ENCODE assay signal across 9 cellular contexts in genomic region chr12:116662612-116663144, GRCh38.
DNase-seq lines count a peak whose midpoint lies in the region; ATAC-seq and TF ChIP-seq lines count a peak whose summit lies in the region.
"Had no signal": no experiment of that assay in that cellular context is flagged by ENCODE, and none has a peak within 500 bp of the region (broad histone marks: within the 10 kb centered on the region; RNA-seq: fewer than 3 reads in every experiment).

No MANE protein-coding gene starts in this region.

- H3K4me3 ChIP-seq in astrocyte of the spinal cord (ENCODE audit: low read depth, low read length): no peak overlapping the region
- H3K4me3 ChIP-seq: thoracic aorta had no signal

- in situ Hi-C loops in astrocyte of the spinal cord (cut with HindIII; ENCODE audit: low sequenced_read_pairs): no loop called here

- CTCF ChIA-PET in CD4-positive, alpha-beta T cell (lab: Charles Lee): no interaction called here

- no peak overlapping the region for H3K4me3 Mint-ChIP-seq in CD4-positive, alpha-beta T cell

- peaks cover 14% of the 10 kb centered on the region for H3K27me3 Mint-ChIP-seq in CD4-positive, alpha-beta T cell

- peak; percentile 11 for DNase-seq in CD1c-positive myeloid dendritic cell (ENCODE audit: extremely low spot score)
- peak; percentile 3 for DNase-seq in NCI-H128 (lab: John Stamatoyannopoulos, UW; ENCODE audit: unreplicated experiment)
- DNase-seq in astrocyte of the spinal cord (ENCODE audit: low read depth, low spot score): peak; percentile 18
- peak; percentile 85 for DNase-seq in mesenteric fat pad (ENCODE audit: low spot score)
- no peak for DNase-seq in stimulated activated CD4-positive, alpha-beta T cell treated with anti-CD3 and anti-CD28 coated beads, Interleukin-4, amount 100 ng/mL, for 24 hours
- DNase-seq in NCI-H774 (lab: John Stamatoyannopoulos, UW): no peak
- DNase-seq in CD4-positive, alpha-beta T cell: no peak
- no peak for DNase-seq in T-helper 9 cell

- no peak overlapping the region for H3K27ac ChIP-seq in CD4-positive, alpha-beta T cell (ENCODE audit: low read depth, low read length)
- H3K27ac ChIP-seq: thoracic aorta had no signal

- no peak for ATAC-seq in CD4-positive, alpha-beta T cell (ENCODE audit: poor library complexity)

- no peaks in the 10 kb centered on the region for H3K4me1 Mint-ChIP-seq in CD4-positive, alpha-beta T cell (ENCODE audit: low read depth)

- intact Hi-C loops in CD4-positive, alpha-beta T cell (cut with DNase I, micrococcal nuclease): no loop called here

- H3K36me3 Mint-ChIP-seq in CD4-positive, alpha-beta T cell (ENCODE audit: low read depth): no peaks in the 10 kb centered on the region

- H3K9me3 Mint-ChIP-seq in CD4-positive, alpha-beta T cell: no peaks in the 10 kb centered on the region

- peak; percentile 16 for TF ChIP-seq CTCF in astrocyte of the spinal cord (IDR thresholded peaks at IDR 0.05; ENCODE audit: low read depth, low read length)
- TF ChIP-seq CTCF in CD4-positive, alpha-beta T cell (IDR thresholded peaks at IDR 0.05): no peak

- H3K27ac Mint-ChIP-seq in CD4-positive, alpha-beta T cell: no peak overlapping the region

- peaks cover 7% of the 10 kb centered on the region for H3K27me3 ChIP-seq in CD4-positive, alpha-beta T cell (ENCODE audit: control insufficient read depth, insufficient read depth, low read length)

- no peaks in the 10 kb centered on the region for H3K9me3 ChIP-seq in CD4-positive, alpha-beta T cell (ENCODE audit: control insufficient read depth, low read length)
- H3K9me3 ChIP-seq: thoracic aorta had no signal

- POLR2A ChIA-PET in CD4-positive, alpha-beta T cell (lab: Charles Lee): no interaction called here

Comparison
In these comparisons a context has a peak if more than half of its experiments do, and no peak if none do; other contexts are left out.
1. DNase-seq: peak in CD1c-positive myeloid dendritic cell (single experiment), NCI-H128 (single experiment), astrocyte of the spinal cord (single experiment) and mesenteric fat pad (single experiment); none in stimulated activated CD4-positive, alpha-beta T cell treated with anti-CD3 and anti-CD28 coated beads, Interleukin-4, amount 100 ng/mL, for 24 hours (single experiment), NCI-H774 (single experiment), CD4-positive, alpha-beta T cell (0 of 10) and T-helper 9 cell (single experiment).